17 cellular contexts compared by ENCODE assay signal in the genomic region with DNA sequence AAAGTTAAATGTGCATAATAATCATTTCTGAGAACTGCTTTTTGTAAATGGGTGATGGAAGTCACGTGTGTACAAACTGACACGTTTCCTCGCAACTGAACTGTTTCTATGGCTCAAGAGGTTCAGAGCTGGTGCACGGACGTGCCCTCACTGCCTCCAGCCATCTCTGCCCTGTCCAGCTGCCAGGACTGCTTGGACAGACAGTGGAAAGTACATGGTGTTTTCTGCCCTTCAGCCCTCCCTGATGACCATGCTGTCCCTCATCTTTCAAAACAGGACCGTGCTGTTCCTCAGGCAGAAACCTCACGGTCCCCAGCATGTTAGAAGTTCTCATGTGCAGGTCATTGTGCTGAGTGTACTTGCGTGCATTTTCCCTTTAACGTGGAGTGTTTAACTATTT. TPM values are rescaled to one million over a fixed set of nuclear protein-coding genes. Genes with fewer than 3 reads are reported as not detected.
"Had no signal": no experiment of that assay in that cellular context is flagged by ENCODE, and none has a peak within 500 bp of the region (broad histone marks: within the 10 kb centered on the region; RNA-seq: fewer than 3 reads in every experiment).

No MANE protein-coding gene starts in this region.

- DNase-seq: activated B cell treated with CpG ODN at 0.5 μM for 24 hours; activated CD4-positive, alpha-beta T cell treated with anti-CD3 and anti-CD28 coated beads for 48 hours; activated CD8-positive, alpha-beta memory T cell treated with anti-CD3 and anti-CD28 coated beads, Interleukin-2, amount 50 U/mL, for 4 hours; activated CD8-positive, alpha-beta T cell treated with anti-CD3 and anti-CD28 coated beads, Interleukin-2, amount 10 ng/mL, durations not matched to agents 7 days and 5 days; activated effector memory CD4-positive, alpha-beta T cell treated with anti-CD3 and anti-CD28 coated beads, Interleukin-2, amount 50 U/mL, for 16 hours; activated T-cell treated with anti-CD3 and anti-CD28 coated beads, Interleukin-2, amount 50 U/mL, for 48 hours; amniotic stem cell; cerebellar nuclear complex; effector memory CD4-positive, alpha-beta T cell; foreskin keratinocyte; head of caudate nucleus; naive thymus-derived CD8-positive, alpha-beta T cell; retina; SW 1271 had no signal

- ATAC-seq: activated CD8-positive, alpha-beta T cell treated with anti-CD3 and anti-CD28 coated beads, Interleukin-2, amount 10 ng/mL, durations not matched to agents 7 days and 5 days; foreskin keratinocyte; naive thymus-derived CD8-positive, alpha-beta T cell had no signal

- H3K9me3 ChIP-seq: neutrophil had no signal

- H3K27ac ChIP-seq: foreskin keratinocyte, neutrophil had no signal

- H3K4me1 ChIP-seq: foreskin keratinocyte had no signal

- H3K36me3 ChIP-seq: neutrophil had no signal

RNA-seq across cellular contexts. Expression of a gene that starts 38.7 kb away (rescaled TPM):
- total RNA-seq: activated B cell treated with CpG ODN at 0.5 μM for 24 hours; activated CD8-positive, alpha-beta T cell treated with anti-CD3 and anti-CD28 coated beads, Interleukin-2, amount 10 ng/mL, durations not matched to agents 7 days and 5 days; foreskin keratinocyte; mononuclear cell; naive thymus-derived CD8-positive, alpha-beta T cell had no signal
- polyA plus RNA-seq: foreskin keratinocyte; naive thymus-derived CD8-positive, alpha-beta T cell; urinary bladder had no signal
